In genomic region chr9:21559402-21560280, GRCh38 we compare ENCODE assay signal across 7 cellular contexts.
DNase-seq lines count a peak whose midpoint lies in the region; ATAC-seq, FAIRE-seq and TF ChIP-seq lines count a peak whose summit lies in the region.

No MANE protein-coding gene starts in this region.

- FAIRE-seq in kidney (lab: Jason Lieb, UNC) = no peak

- ATAC-seq in GM18909 (IDR thresholded peaks at IDR 0.05; ENCODE audit: poor library complexity, unreplicated experiment) = peak; percentile 72
- ATAC-seq in HG03135 (IDR thresholded peaks at IDR 0.05; ENCODE audit: unreplicated experiment) = peak; percentile 76
- no peak for ATAC-seq in GM18520 (IDR thresholded peaks at IDR 0.05; ENCODE audit: unreplicated experiment)

- intact Hi-C loops in mammary epithelial cell (cut with micrococcal nuclease) (loop anchor here (1.0 to 10.0 kb wide), 7 partner anchors 19 to 305 kb away; no protein-coding TSS in a partner anchor), kidney (cut with DNase I) (no loop called here)

- no peak for TF ChIP-seq CTCF in mammary epithelial cell (conservative IDR thresholded peaks at IDR 0.05 in 1 of 2, IDR thresholded peaks at IDR 0.05 in 1 of 2; ENCODE audit: extremely low read depth in 1 of 2, insufficient read depth in 1 of 2, low read depth in 1 of 2, low read length in 2 of 2)
- no peak for TF ChIP-seq CTCF in kidney (IDR thresholded peaks at IDR 0.05; ENCODE audit: borderline replicate concordance, extremely low read depth, insufficient read depth)

- WGBS in mammary epithelial cell (ENCODE audit: low coverage, missing lambda C conversion rate) = 1% methylated on average over 28 of the region's 88 CpGs

- H3K4me3 ChIP-seq in mammary epithelial cell (replicated peaks in 1 of 3; ENCODE audit: insufficient read depth in 1 of 3, low read depth in 2 of 3, low read length in 3 of 3) (peak overlapping the region; percentile 90 to 94 (median 91)), kidney (ENCODE audit: low read length in 2 of 2) (peak overlapping the region; percentile 61 to 64)

- H2AFZ ChIP-seq in mammary epithelial cell (ENCODE audit: low read depth, low read length) = peak overlapping the region; percentile 83

- H3K79me2 ChIP-seq in mammary epithelial cell (ENCODE audit: insufficient read depth, low read length) = peaks cover 68% of the 10 kb centered on the region

- H3K9me3 ChIP-seq in mammary epithelial cell (replicated peaks; ENCODE audit: insufficient read depth, low read length) = no peaks in the 10 kb centered on the region
- no peaks in the 10 kb centered on the region for H3K9me3 ChIP-seq in kidney (ENCODE audit: control insufficient read depth in 1 of 2, low read length in 2 of 2)

- peaks cover 19% of the 10 kb centered on the region for H3K36me3 ChIP-seq in mammary epithelial cell (ENCODE audit: insufficient read depth, low read length)
- H3K36me3 ChIP-seq in kidney (ENCODE audit: control insufficient read depth in 1 of 2, insufficient read depth in 2 of 2, low read length in 2 of 2) = no peaks in the 10 kb centered on the region

- H4K20me1 ChIP-seq in mammary epithelial cell (ENCODE audit: insufficient read depth, low read length) = no peaks in the 10 kb centered on the region

- CTCF ChIA-PET in mammary epithelial cell (lab: Charles Lee; ENCODE audit: low non-redundant PET) = interaction anchor here (0.6 kb wide), 3 partner anchors 93 to 307 kb away, joined by 4 to 8 read pairs (median 5); no protein-coding TSS in a partner anchor

- H3K9ac ChIP-seq in mammary epithelial cell (ENCODE audit: insufficient read depth, low read length) = peak overlapping the region; percentile 97
- no peak overlapping the region for H3K9ac ChIP-seq in kidney (ENCODE audit: low read length in 2 of 2)

- no peaks in the 10 kb centered on the region for H3K27me3 ChIP-seq in mammary epithelial cell (ENCODE audit: insufficient read depth, low read length)

- peak overlapping the region; percentile 87 for H3K4me2 ChIP-seq in mammary epithelial cell (ENCODE audit: insufficient read depth, low read depth, low read length)

- H3K4me1 ChIP-seq in mammary epithelial cell (ENCODE audit: insufficient read depth, low read length) = peaks cover 16% of the 10 kb centered on the region
- peaks cover 0 to 5% of the 10 kb centered on the region in 2 donors for H3K4me1 ChIP-seq in kidney (ENCODE audit: control insufficient read depth in 1 of 2, insufficient read depth in 1 of 2, low read depth in 1 of 2, low read length in 2 of 2)

- H3K27ac ChIP-seq in mammary epithelial cell (ENCODE audit: insufficient read depth, low read depth, low read length) = peak overlapping the region; percentile 99
- H3K27ac ChIP-seq in kidney (ENCODE audit: low read depth in 2 of 2, low read length in 2 of 2) = no peak overlapping the region

- dilution Hi-C loops in mammary epithelial cell (cut with HindIII; ENCODE audit: low sequenced_read_pairs) = loop anchor here (5.0 kb wide), 2 partner anchors 92 to 118 kb away; no protein-coding TSS in a partner anchor

- in situ Hi-C loops in mammary epithelial cell (cut with MboI; ENCODE audit: low sequenced_read_pairs in 2 of 2) = loop anchor here (10.0 kb wide), 2 partner anchors 125 to 235 kb away; no protein-coding TSS in a partner anchor

- no TSS peak for BruUV-seq in mammary epithelial cell (replicated peaks; lab: Mats Ljungman, UMichigan)

- peak; percentile 47 for DNase-seq in T-helper 9 cell
- peak; percentile 85 for DNase-seq in mammary epithelial cell
- DNase-seq in kidney = peak; percentile 89
- DNase-seq in stimulated activated CD4-positive, alpha-beta T cell treated with anti-CD3 and anti-CD28 coated beads, Interleukin-15, amount 100 ng/mL, for 48 hours (ENCODE audit: low read depth in 2 of 2) = peak; percentile 17 to 27

Comparison
In these comparisons a context has a peak if more than half of its experiments do, and no peak if none do; other contexts are left out.
1. DNase-seq: peak in every context shown above with its lines; median percentile 89 in kidney; 85 in mammary epithelial cell; 47 in T-helper 9 cell; 22 in stimulated activated CD4-positive, alpha-beta T cell treated with anti-CD3 and anti-CD28 coated beads, Interleukin-15, amount 100 ng/mL, for 48 hours.